In the genomic region with DNA sequence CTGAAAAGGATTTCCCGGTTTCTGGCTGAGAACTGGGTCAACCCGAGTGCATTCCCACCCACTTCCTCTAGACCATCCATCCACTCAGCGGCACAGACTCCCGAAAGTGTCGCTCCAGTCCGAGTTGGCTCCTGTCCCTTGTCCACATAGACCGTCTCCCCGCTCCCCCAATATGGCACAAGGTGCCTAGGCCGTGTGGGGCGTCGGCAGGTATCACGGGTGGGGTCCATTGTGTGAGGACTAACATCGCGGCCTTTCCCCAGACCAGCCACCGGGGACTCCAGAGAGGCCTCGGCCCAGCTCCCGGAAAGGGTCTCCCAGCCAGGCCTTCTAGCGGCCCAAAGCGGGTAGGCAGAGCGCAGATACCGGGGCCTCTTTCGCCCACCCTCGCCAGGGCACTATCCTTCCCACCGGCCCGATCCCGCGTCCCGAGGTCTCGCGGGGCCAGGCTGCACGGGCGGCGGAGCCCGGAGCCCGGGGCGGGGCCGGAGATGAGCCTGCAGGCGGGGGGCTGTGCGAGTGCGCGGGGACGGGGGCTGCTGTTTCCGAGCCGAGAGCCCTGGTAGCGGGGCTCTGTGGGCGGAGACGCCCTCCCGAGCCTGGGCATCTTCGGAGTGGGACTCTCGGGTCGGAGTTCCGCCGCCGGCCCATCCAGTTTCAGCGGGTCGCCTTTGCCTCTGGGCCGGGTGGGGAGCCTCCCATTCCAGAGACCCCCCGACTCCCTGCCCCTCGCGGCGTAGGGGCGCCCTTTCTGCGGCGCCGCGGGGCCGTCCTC, we compare ENCODE assay signal across 8 cellular contexts. TPM values are rescaled to one million over a fixed set of nuclear protein-coding genes. Genes with fewer than 3 reads are reported as not detected.
A peak's percentile ranks its signal among the peaks of the same experiment; 100 is the strongest.
DNase-seq lines count a peak whose midpoint lies in the region; ATAC-seq and TF ChIP-seq lines count a peak whose summit lies in the region.

No MANE protein-coding gene starts in this region.

- TF ChIP-seq POLR2A in GM18951 (IDR thresholded peaks at IDR 0.05; ENCODE audit: extremely low read depth, insufficient read depth, insufficient read length): peak; percentile 61

- H2AFZ ChIP-seq in Karpas-422 (ENCODE audit: low read length): peak overlapping the region; percentile 87

- no peaks in the 10 kb centered on the region for H3K27me3 ChIP-seq in Karpas-422 (ENCODE audit: low read length)

- H3K36me3 ChIP-seq in Karpas-422 (ENCODE audit: insufficient read depth, low read length): no peaks in the 10 kb centered on the region
- H3K36me3 ChIP-seq in SK-N-MC (ENCODE audit: insufficient read depth, low read length): no peaks in the 10 kb centered on the region

- H3K4me2 ChIP-seq in Karpas-422 (ENCODE audit: low read depth, low read length, poor library complexity, severe bottlenecking): peak overlapping the region; percentile 86

- H3K79me2 ChIP-seq in Karpas-422 (ENCODE audit: low read length): no peaks in the 10 kb centered on the region

- in situ Hi-C loops in GM18951 (cut with MboI; ENCODE audit: low sequenced_read_pairs, unreplicated experiment): no loop called here

- H3K4me3 ChIP-seq in Karpas-422 (ENCODE audit: low read length) (peak overlapping the region; percentile 67), SK-N-MC (peak overlapping the region; percentile 87)

- ATAC-seq in left cardiac atrium: peak; percentile 74 to 81
- ATAC-seq in GM19452 (IDR thresholded peaks at IDR 0.05; ENCODE audit: unreplicated experiment): no peak

- no peak overlapping the region for H3K27ac ChIP-seq in Karpas-422 (ENCODE audit: low read length)
- H3K27ac ChIP-seq in SK-N-MC: 0 out of 2 replicates have a peak overlapping the region, but pooled peaks have one; percentile 54

- H3K4me1 ChIP-seq in Karpas-422 (ENCODE audit: low read length): peaks cover 18% of the 10 kb centered on the region

- no peaks in the 10 kb centered on the region for H3K9me2 ChIP-seq in Karpas-422 (replicated peaks; ENCODE audit: insufficient read depth, low read length)

- no peaks in the 10 kb centered on the region for H4K20me1 ChIP-seq in Karpas-422 (ENCODE audit: insufficient read depth, low read depth, low read length)

- intact Hi-C loops in left cardiac atrium (cut with DNase I) (loop anchor here in 1 of 2 donors (1.0 kb wide), 1 partner anchor 21 kb away; a partner anchor contains a TSS), posterior cingulate gyrus (cut with DNase I) (loop anchor here (2.0 kb wide), 1 partner anchor 86 kb away; a partner anchor contains a TSS)

- H3K9me3 ChIP-seq in Karpas-422 (ENCODE audit: low read length): no peaks in the 10 kb centered on the region
- H3K9me3 ChIP-seq in SK-N-MC (ENCODE audit: low read depth, low read length): no peaks in the 10 kb centered on the region

- DNase-seq in AG08395 (ENCODE audit: low spot score) (peak; percentile 78), Karpas-422 (peak; percentile 81), SK-N-MC (ENCODE audit: low read depth, low spot score) (no peak), amniotic stem cell (lab: John Stamatoyannopoulos, UW) (peak; percentile 73), left cardiac atrium (peak; percentile 80), posterior cingulate gyrus (peak; percentile 40 to 92 (median 60))

- H3K9ac ChIP-seq in Karpas-422 (ENCODE audit: low read length) (peak overlapping the region; percentile 79), SK-N-MC (ENCODE audit: insufficient read length) (peak overlapping the region; percentile 83)

RNA-seq across cellular contexts. Expression of a gene that starts 21.1 kb away (rescaled TPM):
- 10.5 and 16.1 TPM in 2 replicates for total RNA-seq in Karpas-422 (2014; rRNA removed; shearing (Covaris generic); ENCODE audit: low replicate concordance)
- 100 to 1,000 TPM; 105 to 137 TPM for total RNA-seq in left cardiac atrium

RNA-seq across cellular contexts. Expression of a gene that starts 57.4 kb away (rescaled TPM):
- total RNA-seq in Karpas-422 (2014; rRNA removed; shearing (Covaris generic); ENCODE audit: low replicate concordance): 137 and 237 TPM in 2 replicates
- 10 to 100 TPM; 12.3 to 17.6 TPM for total RNA-seq in left cardiac atrium
